8 cellular contexts compared by ENCODE assay signal in the genomic region with DNA sequence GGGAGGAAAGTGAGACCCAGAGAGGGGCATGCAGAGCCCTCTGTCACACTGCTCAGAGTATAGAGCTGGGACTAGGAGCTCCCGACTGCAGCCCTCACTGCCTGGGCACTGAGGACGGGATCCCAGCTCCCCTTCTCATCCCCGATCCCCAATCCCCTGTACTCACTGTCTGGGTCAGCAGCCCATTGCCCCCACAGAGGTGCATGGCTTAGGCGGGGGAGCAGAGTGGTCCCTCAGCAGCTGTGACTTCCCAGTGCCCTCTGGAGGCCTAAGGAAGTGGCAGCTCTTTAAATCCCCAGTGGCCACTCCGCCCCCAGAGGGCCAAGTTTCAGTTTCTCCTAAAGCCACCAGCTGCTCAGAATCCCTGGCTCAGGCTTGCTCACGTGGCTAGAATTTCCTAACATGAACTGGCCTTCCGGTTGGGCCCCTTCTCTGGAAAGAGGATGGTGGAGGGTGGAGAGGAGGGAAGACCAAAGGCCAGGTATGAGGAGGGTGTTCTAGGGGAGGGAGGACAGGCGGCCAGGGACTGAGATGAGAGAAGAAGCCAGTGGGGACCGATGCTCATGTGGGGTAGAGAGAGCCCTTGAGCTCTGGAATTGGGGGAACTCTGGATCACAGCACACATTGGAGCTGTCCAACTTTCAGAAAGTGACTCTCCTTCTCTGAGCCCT. TPM values are rescaled to one million over a fixed set of nuclear protein-coding genes. Genes with fewer than 3 reads are reported as not detected.
A peak's percentile ranks its signal among the peaks of the same experiment; 100 is the strongest.
DNase-seq lines count a peak whose midpoint lies in the region; TF ChIP-seq lines count a peak whose summit lies in the region.

A gene with protein sequence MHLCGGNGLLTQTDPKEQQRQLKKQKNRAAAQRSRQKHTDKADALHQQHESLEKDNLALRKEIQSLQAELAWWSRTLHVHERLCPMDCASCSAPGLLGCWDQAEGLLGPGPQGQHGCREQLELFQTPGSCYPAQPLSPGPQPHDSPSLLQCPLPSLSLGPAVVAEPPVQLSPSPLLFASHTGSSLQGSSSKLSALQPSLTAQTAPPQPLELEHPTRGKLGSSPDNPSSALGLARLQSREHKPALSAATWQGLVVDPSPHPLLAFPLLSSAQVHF (minus strand): TSS at position 262 of the 671 bp plus-strand sequence. CDS start 57 bp downstream, at position 205.

- WGBS in esophagus muscularis mucosa, result 23% methylated on average over 8 of the region's 9 CpGs
- WGBS in urinary bladder, result 18% methylated on average over 9 of the region's 9 CpGs

- no peaks in the 10 kb centered on the region for H3K9me3 ChIP-seq in esophagus muscularis mucosa

- peak; percentile 30 to 54 (median 52) for TF ChIP-seq CTCF in esophagus muscularis mucosa (IDR thresholded peaks at IDR 0.05)

- H3K9me3 Mint-ChIP-seq in immature natural killer cell, result no peaks in the 10 kb centered on the region

- no peaks in the 10 kb centered on the region for H3K4me1 Mint-ChIP-seq in immature natural killer cell

- H3K27me3 ChIP-seq in esophagus muscularis mucosa, result no peaks in the 10 kb centered on the region

- DNase-seq in ELF-1 (ENCODE audit: low read depth, low spot score) (peak; percentile 89), M059J (ENCODE audit: low read depth) (peak; percentile 91), SKM-1 treated with dmso at 0.1 percent for 144 hours (lab: John Stamatoyannopoulos, UW; ENCODE audit: unreplicated experiment) (peak; percentile 62), esophagus muscularis mucosa (ENCODE audit: extremely low spot score) (peak; percentile 96), mucosa of gallbladder (ENCODE audit: low spot score) (peak; percentile 80), GDM1 (lab: John Stamatoyannopoulos, UW) (no peak), immature natural killer cell (no peak)

- peaks cover 12 to 27% (median 18%) of the 10 kb centered on the region in 4 donors for H3K4me1 ChIP-seq in esophagus muscularis mucosa
- H3K4me1 ChIP-seq in urinary bladder (ENCODE audit: insufficient read depth), result no peaks in the 10 kb centered on the region

- H3K36me3 ChIP-seq in esophagus muscularis mucosa, result peaks cover 0 to 6% (median 0%) of the 10 kb centered on the region in 4 donors
- H3K36me3 ChIP-seq in urinary bladder (ENCODE audit: insufficient read depth), result no peaks in the 10 kb centered on the region

- peak within 1 kb of the TSS in 1 of 6 donors; percentile 40 for H3K27ac Mint-ChIP-seq in immature natural killer cell

- intact Hi-C loops in esophagus muscularis mucosa (cut with DNase I), result no loop called here

- peak within 1 kb of the TSS in 1 of 5 donors; percentile 15 for H3K4me3 Mint-ChIP-seq in immature natural killer cell

- no peaks in the 10 kb centered on the region for H3K36me3 Mint-ChIP-seq in immature natural killer cell

- TF ChIP-seq EP300 in esophagus muscularis mucosa (IDR thresholded peaks at IDR 0.05), result no peak

- H3K27ac ChIP-seq in esophagus muscularis mucosa (replicated peaks in 1 of 4) (peak within 1 kb of the TSS; percentile 42 to 74 (median 72)), urinary bladder (ENCODE audit: low read depth) (peak within 1 kb of the TSS; percentile 44)

- TF ChIP-seq POLR2A in esophagus muscularis mucosa (IDR thresholded peaks at IDR 0.05; ENCODE audit: low read depth), result no peak

- peaks cover 2 to 11% (median 2%) of the 10 kb centered on the region in 3 donors for H3K27me3 Mint-ChIP-seq in immature natural killer cell (ENCODE audit: low read depth in 3 of 3)

- H3K4me3 ChIP-seq in esophagus muscularis mucosa (peak within 1 kb of the TSS; percentile 50 to 55 (median 52)), urinary bladder (ENCODE audit: low read depth, low read length) (peak within 1 kb of the TSS; percentile 37)

RNA-seq across cellular contexts. Expression of the gene that starts here (rescaled TPM):
- total RNA-seq in M059J (2014; rRNA removed; shearing (Covaris generic)), result 5.9 and 6.2 TPM in 2 replicates
- total RNA-seq in esophagus muscularis mucosa (1 to 10 TPM in 3 of 4 donors, under 1 TPM in 1; 0.42 to 5.1 (median 3.1) TPM), mucosa of gallbladder (5.5 TPM), urinary bladder (0.85 TPM)
- polyA plus RNA-seq in urinary bladder (5.8 TPM), immature natural killer cell (not detected)

Comparison
In these comparisons a context has a peak if more than half of its experiments do, and no peak if none do; other contexts are left out.
1. DNase-seq: peak in ELF-1 (single experiment), M059J (single experiment), SKM-1 treated with dmso at 0.1 percent for 144 hours (single experiment), esophagus muscularis mucosa (single experiment) and mucosa of gallbladder (single experiment); none in GDM1 (single experiment) and immature natural killer cell (0 of 3).